ENCODE assay signal across 25 cellular contexts in the genomic region with DNA sequence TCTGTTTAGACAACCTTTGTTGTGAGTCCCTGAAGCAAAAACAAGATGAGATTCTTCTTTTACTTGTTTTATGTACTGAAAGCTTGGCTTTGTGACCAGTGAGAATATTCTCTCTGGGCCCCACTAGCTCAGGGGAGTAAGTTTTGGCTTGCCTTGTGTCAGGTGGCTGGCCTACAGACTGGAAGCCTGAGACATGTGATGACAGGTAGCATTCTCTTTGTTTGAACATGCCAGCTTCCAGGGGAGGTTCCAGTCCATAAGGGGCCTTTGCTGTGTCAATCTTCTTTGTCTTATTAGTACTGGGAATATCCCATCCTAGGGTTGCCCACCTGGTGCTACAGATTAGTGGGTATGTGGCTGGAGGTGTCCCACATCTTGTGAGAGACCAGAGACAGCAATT.
"Had no signal": no experiment of that assay in that cellular context is flagged by ENCODE, and none has a peak within 500 bp of the region (broad histone marks: within the 10 kb centered on the region; RNA-seq: fewer than 3 reads in every experiment).

No MANE protein-coding gene starts in this region.

- ATAC-seq: activated naive CD4-positive, alpha-beta T cell treated with anti-CD3 and anti-CD28 coated beads, Interleukin-2, amount 50 U/mL, for 72 hours; activated naive CD8-positive, alpha-beta T cell treated with anti-CD3 and anti-CD28 coated beads, Interleukin-2, amount 50 U/mL, for 24 hours; activated T-cell treated with anti-CD3 and anti-CD28 coated beads, Interleukin-2, amount 50 U/mL, for 4 hours; K562; PC-3; T-helper 17 cell had no signal

- H3K27ac ChIP-seq: ascending aorta had no signal

- DNase-seq: activated B cell treated with CpG ODN at 0.5 μM for 24 hours; activated CD4-positive, alpha-beta memory T cell treated with anti-CD3 and anti-CD28 coated beads for 36 hours; activated CD4-positive, alpha-beta T cell treated with anti-CD3 and anti-CD28 coated beads for 1 hour; activated CD4-positive, alpha-beta T cell treated with anti-CD3 and anti-CD28 coated beads, Interleukin-2, amount 10 ng/mL, durations not matched to agents 24 days and 14 days; activated CD8-positive, alpha-beta memory T cell treated with anti-CD3 and anti-CD28 coated beads for 24 hours; activated effector memory CD4-positive, alpha-beta T cell treated with anti-CD3 and anti-CD28 coated beads, Interleukin-2, amount 50 U/mL, for 16 hours; activated naive CD4-positive, alpha-beta T cell treated with Interleukin-2 at 50 U/mL for 16 hours; activated naive CD8-positive, alpha-beta T cell treated with anti-CD3 and anti-CD28 coated beads, Interleukin-2, amount 50 U/mL, for 24 hours; activated T-cell treated with anti-CD3 and anti-CD28 coated beads, Interleukin-2, amount 50 U/mL, for 4 hours; amniotic stem cell; Karpas-422; NCI-H1105 treated with DMSO at 0.1 percent for 48 hours; NCI-H1436 treated with DMSO at 0.1 percent for 48 hours; NCI-H187; NCI-H2081 treated with DMSO at 0.1 percent for 48 hours; NCI-H446; NCI-H524; PC-3; SHP77 treated with DMSO at 0.1 percent for 48 hours; T-helper 17 cell; T-helper 9 cell had no signal

- H3K36me3 Mint-ChIP-seq: activated CD4-positive, alpha-beta memory T cell treated with anti-CD3 and anti-CD28 coated beads for 36 hours; brain had no signal

- H3K27me3 ChIP-seq: ascending aorta had no signal

- H3K27me3 Mint-ChIP-seq: brain had no signal

- H3K27ac Mint-ChIP-seq: activated B cell treated with CpG ODN at 0.5 μM for 24 hours; activated CD4-positive, alpha-beta memory T cell treated with anti-CD3 and anti-CD28 coated beads for 36 hours; activated CD4-positive, alpha-beta T cell treated with anti-CD3 and anti-CD28 coated beads, Interleukin-2, amount 10 ng/mL, durations not matched to agents 24 days and 14 days; activated naive CD4-positive, alpha-beta T cell treated with anti-CD3 and anti-CD28 coated beads, Interleukin-2, amount 50 U/mL, for 72 hours; activated naive CD8-positive, alpha-beta T cell treated with anti-CD3 and anti-CD28 coated beads, Interleukin-2, amount 50 U/mL, for 24 hours; T-helper 17 cell had no signal

- H3K4me1 ChIP-seq: ascending aorta had no signal

- H3K9me3 ChIP-seq: ascending aorta had no signal

- H3K9me3 Mint-ChIP-seq: activated CD4-positive, alpha-beta memory T cell treated with anti-CD3 and anti-CD28 coated beads for 36 hours had no signal

- H3K4me3 ChIP-seq: ascending aorta, K562 had no signal

- H3K4me1 Mint-ChIP-seq: activated B cell treated with CpG ODN at 0.5 μM for 24 hours; activated CD4-positive, alpha-beta T cell treated with anti-CD3 and anti-CD28 coated beads, Interleukin-2, amount 10 ng/mL, durations not matched to agents 24 days and 14 days; activated naive CD8-positive, alpha-beta T cell treated with anti-CD3 and anti-CD28 coated beads, Interleukin-2, amount 50 U/mL, for 24 hours; T-helper 17 cell had no signal

- H3K4me3 Mint-ChIP-seq: activated B cell treated with CpG ODN at 0.5 μM for 24 hours; activated CD4-positive, alpha-beta memory T cell treated with anti-CD3 and anti-CD28 coated beads for 36 hours; activated CD4-positive, alpha-beta T cell treated with anti-CD3 and anti-CD28 coated beads, Interleukin-2, amount 10 ng/mL, durations not matched to agents 24 days and 14 days; activated naive CD8-positive, alpha-beta T cell treated with anti-CD3 and anti-CD28 coated beads, Interleukin-2, amount 50 U/mL, for 24 hours; activated T-cell treated with anti-CD3 and anti-CD28 coated beads, Interleukin-2, amount 50 U/mL, for 4 hours; brain; T-helper 17 cell had no signal

- H3K36me3 ChIP-seq: ascending aorta had no signal
